In the genomic region with DNA sequence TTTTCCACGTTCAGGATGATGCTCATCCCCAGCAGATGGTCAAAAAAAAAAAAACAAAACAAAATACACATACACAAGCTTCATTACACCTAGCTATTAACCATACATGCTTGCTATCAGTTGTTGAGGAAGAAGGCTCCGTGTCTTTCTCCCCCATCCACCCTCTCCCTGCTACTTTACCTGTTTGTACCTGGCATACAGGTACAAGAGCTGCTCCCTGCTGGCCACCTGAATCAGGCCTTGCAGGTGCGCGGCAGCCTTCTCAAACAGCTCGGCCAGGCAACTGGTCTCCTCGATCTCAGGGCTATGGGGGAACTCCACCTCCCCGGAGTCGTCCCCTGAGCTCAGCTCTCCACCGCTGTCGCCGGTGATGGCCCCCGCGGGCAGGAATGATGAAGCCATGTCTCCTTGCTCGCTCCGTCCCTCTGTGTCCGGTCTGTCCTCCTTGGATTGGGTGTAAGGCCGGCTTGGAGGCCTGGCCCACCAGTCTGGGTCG, we compare ENCODE assay signal across 8 cellular contexts. TPM values are rescaled to one million over a fixed set of nuclear protein-coding genes. Genes with fewer than 3 reads are reported as not detected.
DNase-seq lines count a peak whose midpoint lies in the region; ATAC-seq, FAIRE-seq and TF ChIP-seq lines count a peak whose summit lies in the region.

No MANE protein-coding gene starts in this region.

- CTCF ChIA-PET in PC-3 (lab: Charles Lee): no interaction called here
- CTCF ChIA-PET in endothelial cell of umbilical vein (lab: Charles Lee): interaction anchor here (0.8 to 3.1 kb wide), 9 partner anchors 9 to 687 kb away, joined by 3 to 15 read pairs (median 4); no protein-coding TSS in a partner anchor

- no peak for TF ChIP-seq POLR2A in endothelial cell of umbilical vein (IDR thresholded peaks at IDR 0.05; ENCODE audit: low read depth, low read length)
- TF ChIP-seq POLR2A in ovary (IDR thresholded peaks at IDR 0.05): no peak

- H2AFZ ChIP-seq in PC-3 (ENCODE audit: low read length) (peak overlapping the region; percentile 83), endothelial cell of umbilical vein (ENCODE audit: low read depth, low read length) (peak overlapping the region; percentile 32)

- no peaks in the 10 kb centered on the region for H3K9me1 ChIP-seq in endothelial cell of umbilical vein (replicated peaks; ENCODE audit: control insufficient read depth, extremely low read depth, insufficient read depth, low read length)

- peak; percentile 47 for ATAC-seq in GM19395 (IDR thresholded peaks at IDR 0.05; ENCODE audit: unreplicated experiment)
- peak; percentile 37 for ATAC-seq in HG03460 (IDR thresholded peaks at IDR 0.05; ENCODE audit: unreplicated experiment)
- no peak for ATAC-seq in PC-3

- H3K4me3 ChIP-seq in PC-3 (ENCODE audit: low read length) (peak overlapping the region; percentile 95), endothelial cell of umbilical vein (replicated peaks in 1 of 3; ENCODE audit: insufficient read depth in 1 of 3, low read depth in 1 of 3, low read length in 3 of 3) (peak overlapping the region; percentile 4 to 81 (median 81)), ovary (peak overlapping the region; percentile 75)

- H3K27me3 ChIP-seq in PC-3 (ENCODE audit: low read length) (no peaks in the 10 kb centered on the region), endothelial cell of umbilical vein (ENCODE audit: control insufficient read depth in 2 of 2, insufficient read depth in 2 of 2, low read length in 2 of 2) (no peaks in the 10 kb centered on the region), ovary (no peaks in the 10 kb centered on the region)

- H3K79me2 ChIP-seq in PC-3 (ENCODE audit: low read length): peaks cover 53% of the 10 kb centered on the region
- peaks cover 36% of the 10 kb centered on the region for H3K79me2 ChIP-seq in endothelial cell of umbilical vein (ENCODE audit: control insufficient read depth, insufficient read depth, low read length)

- TF ChIP-seq EP300 in ovary (IDR thresholded peaks at IDR 0.05): no peak

- DNase-seq in DMS153 treated with DMSO at 0.1 percent for 48 hours (lab: John Stamatoyannopoulos, UW; ENCODE audit: unreplicated experiment) (peak; percentile 83), PC-3 (no peak), endothelial cell of umbilical vein (ENCODE audit: low read depth, low spot score) (no peak), ovary (no peak), HCEC 1CT (no peak), frontal cortex (ENCODE audit: low spot score in 2 of 2) (no peak)

- H3K9ac ChIP-seq in PC-3 (ENCODE audit: low read length) (peak overlapping the region; percentile 93), endothelial cell of umbilical vein (replicated peaks; ENCODE audit: extremely low read depth, insufficient read depth, low read length) (peak overlapping the region; percentile 59)

- no peaks in the 10 kb centered on the region for H3K9me2 ChIP-seq in PC-3 (replicated peaks; ENCODE audit: low read length)

- H3K4me1 ChIP-seq in PC-3 (ENCODE audit: insufficient read depth, low read length) (peaks cover 18% of the 10 kb centered on the region), endothelial cell of umbilical vein (ENCODE audit: control insufficient read depth, extremely low read depth, insufficient read depth, low read length) (peaks cover 23% of the 10 kb centered on the region), ovary (ENCODE audit: insufficient read depth) (peaks cover 3% of the 10 kb centered on the region)

- intact Hi-C loops in PC-3 (cut with micrococcal nuclease) (no loop called here), endothelial cell of umbilical vein (cut with micrococcal nuclease) (loop anchor here (1.0 to 5.0 kb wide), 3 partner anchors 520 to 620 kb away; partner anchors contain the start of genes STX6 and TOR1AIP1), ovary (cut with DNase I) (no loop called here)

- dilution Hi-C loops in endothelial cell of umbilical vein (cut with MboI; ENCODE audit: extremely low pct_ligation_motif_present, low sequenced_read_pairs): loop anchor here (25.0 kb wide), 1 partner anchor 360 kb away; no protein-coding TSS in a partner anchor

- WGBS in ovary, 3 donors: 0 to 1% (median 1%) methylated on average over 15 to 18 of the region's 18 CpGs

- POLR2A ChIA-PET in PC-3 (lab: Charles Lee; ENCODE audit: unreplicated experiment) (interaction anchor here (0.6 kb wide), 2 partner anchors 14 to 21 kb away, joined by 3 read pairs; no protein-coding TSS in a partner anchor), endothelial cell of umbilical vein (lab: Charles Lee) (interaction anchor here (0.6 to 1.4 kb wide), 2 partner anchors 14 to 402 kb away, joined by 3 read pairs; no protein-coding TSS in a partner anchor)

- TF ChIP-seq CTCF in PC-3 (conservative IDR thresholded peaks at IDR 0.05; ENCODE audit: low read depth, low read length): no peak
- no peak for TF ChIP-seq CTCF in endothelial cell of umbilical vein (IDR thresholded peaks at IDR 0.05; ENCODE audit: extremely low read depth in 1 of 2, insufficient read depth in 1 of 2, low read depth in 1 of 2, low read length in 2 of 2)
- no peak for TF ChIP-seq CTCF in ovary (IDR thresholded peaks at IDR 0.05)

- H4K20me1 ChIP-seq in PC-3 (ENCODE audit: low read length) (0 out of 2 replicates have a peak, but pooled peaks cover 3% of the 10 kb centered on the region), endothelial cell of umbilical vein (replicated peaks; ENCODE audit: control insufficient read depth, extremely low read depth, insufficient read depth, low read length) (no peaks in the 10 kb centered on the region)

- BruUV-seq in PC-3 (replicated peaks; lab: Mats Ljungman, UMichigan) (TSS peak; percentile 48), endothelial cell of umbilical vein (replicated peaks; lab: Mats Ljungman, UMichigan) (no TSS peak)

- H3K27ac ChIP-seq in PC-3 (ENCODE audit: low read length): peak overlapping the region; percentile 94
- H3K27ac ChIP-seq in endothelial cell of umbilical vein (ENCODE audit: insufficient read depth, low read depth, low read length): peak overlapping the region; percentile 60
- H3K27ac ChIP-seq in ovary: peak overlapping the region; percentile 85 to 92

- H3F3A ChIP-seq in PC-3 (ENCODE audit: low read length, unreplicated experiment): no peaks in the 10 kb centered on the region

- no peaks in the 10 kb centered on the region for H3K36me3 ChIP-seq in PC-3 (ENCODE audit: low read depth, low read length)
- H3K36me3 ChIP-seq in endothelial cell of umbilical vein (ENCODE audit: control insufficient read depth in 2 of 2, extremely low read depth in 1 of 2, insufficient read depth in 2 of 2, low read length in 2 of 2): no peaks in the 10 kb centered on the region
- no peaks in the 10 kb centered on the region for H3K36me3 ChIP-seq in ovary

- H3K9me3 ChIP-seq in PC-3 (ENCODE audit: low read length) (no peaks in the 10 kb centered on the region), endothelial cell of umbilical vein (replicated peaks; ENCODE audit: control insufficient read depth, insufficient read depth, low read length) (no peaks in the 10 kb centered on the region), ovary (no peaks in the 10 kb centered on the region)

- peak; percentile 18 for FAIRE-seq in endothelial cell of umbilical vein (lab: Jason Lieb, UNC)
- no peak for FAIRE-seq in frontal cortex (lab: Jason Lieb, UNC)

- H3K4me2 ChIP-seq in PC-3 (ENCODE audit: low read length) (peak overlapping the region; percentile 81), endothelial cell of umbilical vein (ENCODE audit: insufficient read depth, low read length) (peak overlapping the region; percentile 72)

TF ChIP-seq in endothelial cell of umbilical vein, 7 proteins besides CTCF, POLR2A, EP300 and RAD21:
- TF ChIP-seq EZH2 (IDR thresholded peaks at IDR 0.05; ENCODE audit: borderline replicate concordance, low read depth, low read length, severe bottlenecking): no peak
- no peak for TF ChIP-seq POLR2AphosphoS5 (IDR thresholded peaks at IDR 0.05; ENCODE audit: insufficient read depth, low read depth, low read length)
- no peak for TF ChIP-seq GATA2 (IDR thresholded peaks at IDR 0.05; ENCODE audit: insufficient read depth, insufficient read length, low read depth, low read length)
- TF ChIP-seq FOS (IDR thresholded peaks at IDR 0.05; ENCODE audit: borderline replicate concordance, insufficient read depth, low read length): no peak
- no peak for TF ChIP-seq MYC (IDR thresholded peaks at IDR 0.05; ENCODE audit: low read depth, low read length)
- TF ChIP-seq JUN (IDR thresholded peaks at IDR 0.05; ENCODE audit: borderline replicate concordance, insufficient read depth, insufficient read length, low read depth): no peak

RNA-seq across cellular contexts. Expression of gene ACBD6, which starts 0.5 kb away (rescaled TPM):
- 43.3 and 69.6 TPM in 2 replicates for total RNA-seq in PC-3 (2014; rRNA removed)
- 52.8 and 56.4 TPM in 2 replicates for total RNA-seq in endothelial cell of umbilical vein
- 53.2 and 55.6 TPM in 2 replicates for polyA plus RNA-seq in endothelial cell of umbilical vein
- 52.3 and 55.4 TPM in 2 replicates for polyA plus RNA-seq in endothelial cell of umbilical vein (2011; cell fraction: cytosol; rRNA removed)
- 144 and 145 TPM in 2 replicates for polyA plus RNA-seq in endothelial cell of umbilical vein (2011; cell fraction: nucleus; rRNA removed)
- polyA plus RNA-seq in endothelial cell of umbilical vein (2012): 70.2 and 83.7 TPM in 2 replicates
- polyA minus RNA-seq in endothelial cell of umbilical vein: 67.8 and 75.5 TPM in 2 replicates
- 35.9 TPM for polyA minus RNA-seq in endothelial cell of umbilical vein (2011; cell fraction: cytosol; rRNA and poly(A)+ RNA removed)
- 101 and 113 TPM in 2 replicates for polyA minus RNA-seq in endothelial cell of umbilical vein (2011; cell fraction: nucleus; rRNA and poly(A)+ RNA removed)
- total RNA-seq in ovary: 10 to 100 TPM; 31.0 to 50.1 (median 40.0) TPM
- 10 to 100 TPM; 42.7 to 56.0 TPM for polyA plus RNA-seq in ovary
- total RNA-seq in frontal cortex: 57.1 TPM

RNA-seq across cellular contexts. Expression of gene OVAAL, which starts 56.9 kb away (rescaled TPM):
- total RNA-seq in PC-3 (2014; rRNA removed): not detected in 2 replicates
- not detected in 2 replicates for total RNA-seq in endothelial cell of umbilical vein
- polyA plus RNA-seq in endothelial cell of umbilical vein: 0.04 TPM in 1 of 2 replicates, not detected in the other
- polyA plus RNA-seq in endothelial cell of umbilical vein (2011; cell fraction: cytosol; rRNA removed): not detected in 2 replicates
- polyA plus RNA-seq in endothelial cell of umbilical vein (2011; cell fraction: nucleus; rRNA removed): 0.14 TPM in 1 of 2 replicates, not detected in the other
- 0.14 TPM in 1 of 2 replicates, not detected in the other for polyA plus RNA-seq in endothelial cell of umbilical vein (2012)
- not detected in 2 replicates for polyA minus RNA-seq in endothelial cell of umbilical vein
- polyA minus RNA-seq in endothelial cell of umbilical vein (2011; cell fraction: cytosol; rRNA and poly(A)+ RNA removed): not detected
- polyA minus RNA-seq in endothelial cell of umbilical vein (2011; cell fraction: nucleus; rRNA and poly(A)+ RNA removed): not detected in 2 replicates
- not detected for total RNA-seq in ovary
- polyA plus RNA-seq in ovary: not detected
- total RNA-seq in frontal cortex: not detected
